26 cellular contexts compared by ENCODE assay signal in the genomic region with DNA sequence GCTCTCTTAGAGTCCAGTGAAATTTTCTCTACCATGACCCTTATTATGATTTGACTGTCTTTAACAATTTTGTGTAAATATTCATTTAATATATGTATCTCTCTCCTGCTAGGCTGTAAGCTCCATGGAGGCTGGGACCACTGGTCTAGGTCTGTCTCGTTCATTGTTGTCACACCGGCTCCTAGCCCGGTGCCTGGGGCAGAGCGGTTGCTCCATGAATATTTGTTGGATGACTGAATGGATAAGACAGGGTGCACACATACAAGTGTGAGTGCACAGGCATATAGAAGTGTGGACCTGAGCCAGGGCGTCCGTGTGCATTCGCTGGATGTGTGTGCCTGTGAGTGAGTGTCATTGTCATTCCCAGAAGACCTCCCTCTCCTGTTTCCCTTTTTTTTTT. TPM values are rescaled to one million over a fixed set of nuclear protein-coding genes. Genes with fewer than 3 reads are reported as not detected.
DNase-seq lines count a peak whose midpoint lies in the region; ATAC-seq and TF ChIP-seq lines count a peak whose summit lies in the region.
"Had no signal": no experiment of that assay in that cellular context is flagged by ENCODE, and none has a peak within 500 bp of the region (broad histone marks: within the 10 kb centered on the region; RNA-seq: fewer than 3 reads in every experiment).

No MANE protein-coding gene starts in this region.

- H4K91ac ChIP-seq in neuronal stem cell (ENCODE audit: low read depth, low read length, poor library complexity), result no peak overlapping the region

- H2AK5ac ChIP-seq in neuronal stem cell (ENCODE audit: low read depth, low read length), result no peak overlapping the region

- no peak overlapping the region for H3K27ac ChIP-seq in Panc1 (ENCODE audit: low read length)
- no peak overlapping the region for H3K27ac ChIP-seq in neuronal stem cell (replicated peaks; ENCODE audit: low read length)
- H3K27ac ChIP-seq in gastrocnemius medialis, result no peak overlapping the region
- H3K27ac ChIP-seq: BLaER1 had no signal

- H3K27me3 ChIP-seq in Panc1 (ENCODE audit: control insufficient read depth, insufficient read depth, low read length) (peaks cover 14% of the 10 kb centered on the region), neuronal stem cell (ENCODE audit: control insufficient read depth in 3 of 3, insufficient read depth in 3 of 3, low read depth in 1 of 3, low read length in 3 of 3) (peaks cover 0 to 76% (median 17%) of the 10 kb centered on the region in 3 experiments), gastrocnemius medialis (peaks cover 0 to 3% (median 0%) of the 10 kb centered on the region in 3 donors)
- H3K27me3 ChIP-seq: BE2C had no signal

- H2BK15ac ChIP-seq in neuronal stem cell (ENCODE audit: low read length), result no peak overlapping the region

- no peak overlapping the region for H2BK12ac ChIP-seq in neuronal stem cell (ENCODE audit: low read length)

- H3K4me3 ChIP-seq in Panc1 (ENCODE audit: low read depth in 2 of 2, low read length in 2 of 2) (no peak overlapping the region), neuronal stem cell (ENCODE audit: low read length in 2 of 2) (no peak overlapping the region), gastrocnemius medialis (no peak overlapping the region)
- H3K4me3 ChIP-seq: BLaER1, GM12878 had no signal

- H3K4me1 ChIP-seq in Panc1 (ENCODE audit: control insufficient read depth, insufficient read depth, low read length) (no peaks in the 10 kb centered on the region), neuronal stem cell (ENCODE audit: control insufficient read depth in 2 of 2, insufficient read depth in 1 of 2, low read depth in 1 of 2, low read length in 2 of 2) (peaks cover 0 to 9% of the 10 kb centered on the region in 2 donors), gastrocnemius medialis (no peaks in the 10 kb centered on the region)
- H3K4me1 ChIP-seq: BE2C, BLaER1 had no signal

- H3K23ac ChIP-seq in neuronal stem cell (ENCODE audit: low read depth, low read length, poor library complexity), result no peak overlapping the region

- ATAC-seq in Panc1, result 0 out of 2 replicates have a peak, but pooled peaks have one; percentile 15
- no peak for ATAC-seq in gastrocnemius medialis
- ATAC-seq: GM12878 had no signal

- intact Hi-C loops in Panc1 (cut with micrococcal nuclease; ENCODE audit: unreplicated experiment), result no loop called here
- intact Hi-C loops in gastrocnemius medialis (cut with DNase I; ENCODE audit: low total_unique reads), result no loop called here

- peak overlapping the region; percentile 70 for H3K4ac ChIP-seq in neuronal stem cell (ENCODE audit: low read length)

- H3K18ac ChIP-seq in neuronal stem cell (ENCODE audit: low read length), result no peak overlapping the region

- no peak for TF ChIP-seq POLR2A in gastrocnemius medialis (IDR thresholded peaks at IDR 0.05)

- H3K4me2 ChIP-seq in neuronal stem cell (ENCODE audit: insufficient read depth, low read length, poor library complexity, severe bottlenecking), result no peak overlapping the region
- H3K4me2 ChIP-seq: BLaER1 had no signal

- no peak overlapping the region for H3K14ac ChIP-seq in neuronal stem cell (ENCODE audit: low read length)

- H3K9me3 ChIP-seq in Panc1 (ENCODE audit: control insufficient read depth, insufficient read depth, low read depth, low read length), result no peaks in the 10 kb centered on the region
- peaks cover 0 to under 1% of the 10 kb centered on the region in 2 donors for H3K9me3 ChIP-seq in neuronal stem cell (replicated peaks in 1 of 2; ENCODE audit: control insufficient read depth in 2 of 2, insufficient read depth in 1 of 2, low read depth in 1 of 2, low read length in 2 of 2)
- H3K9me3 ChIP-seq in gastrocnemius medialis, result no peaks in the 10 kb centered on the region
- H3K9me3 ChIP-seq: BE2C, BLaER1 had no signal

- H3K36me3 ChIP-seq in Panc1 (ENCODE audit: control insufficient read depth, insufficient read depth, low read length), result no peaks in the 10 kb centered on the region
- H3K36me3 ChIP-seq in neuronal stem cell (replicated peaks in 1 of 2; ENCODE audit: control insufficient read depth in 2 of 2, insufficient read depth in 2 of 2, low read length in 2 of 2), result no peaks in the 10 kb centered on the region
- no peaks in the 10 kb centered on the region for H3K36me3 ChIP-seq in gastrocnemius medialis
- H3K36me3 ChIP-seq: BE2C, BLaER1 had no signal

- in situ Hi-C loops in Panc1 (cut with HindIII; ENCODE audit: low pct_unique_long_range_greater_than_20kb, low sequenced_read_pairs), result no loop called here
- in situ Hi-C loops in gastrocnemius medialis (cut with MboI; ENCODE audit: low sequenced_read_pairs in 4 of 4), result no loop called here

- no peak overlapping the region for H2BK5ac ChIP-seq in neuronal stem cell (ENCODE audit: low read length)

- H4K8ac ChIP-seq in neuronal stem cell (ENCODE audit: low read depth, low read length), result no peak overlapping the region

- DNase-seq in HEK293T (ENCODE audit: extremely low spot score) (no peak), Panc1 (ENCODE audit: low read depth, low spot score) (no peak), neuronal stem cell (ENCODE audit: low spot score) (no peak), NCI-H2196 (lab: John Stamatoyannopoulos, UW; ENCODE audit: unreplicated experiment) (no peak), gastrocnemius medialis (no peak), NCI-H748 (lab: John Stamatoyannopoulos, UW; ENCODE audit: unreplicated experiment) (no peak)
- DNase-seq: 8988T; ACHN; BE2C; C1 segment of cervical spinal cord; CD4-positive, alpha-beta memory T cell; CD4-positive, CD25-positive, alpha-beta regulatory T cell; CD8-positive, alpha-beta memory T cell; COR-L47; DMS 273 treated with DMSO at 0.1 percent for 48 hours; DMS153; DMS53; DMS79; DND-41; EL; GDM1 had no signal

- TF ChIP-seq CTCF in Panc1 (IDR thresholded peaks at IDR 0.05), result no peak
- no peak for TF ChIP-seq CTCF in gastrocnemius medialis (IDR thresholded peaks at IDR 0.05 in 4 of 5, conservative IDR thresholded peaks at IDR 0.05 in 1 of 5)

- no peak overlapping the region for H3K9ac ChIP-seq in neuronal stem cell (ENCODE audit: low read depth, low read length, poor library complexity)
- H3K9ac ChIP-seq: BLaER1 had no signal

- POLR2A ChIA-PET in HEK293T (lab: Yijun Ruan, JAX) (interaction anchor here (1.1 to 1.4 kb wide), 2 partner anchors 10 to 16 kb away, joined by 3 to 4 read pairs; no protein-coding TSS in a partner anchor), Panc1 (lab: Charles Lee) (no interaction called here)

- H2BK120ac ChIP-seq in neuronal stem cell (ENCODE audit: low read depth, low read length), result no peak overlapping the region

- no CpG with 5 or more reads among the region's 7 CpGs for WGBS in neuronal stem cell (ENCODE audit: extremely low coverage in 2 of 2, insufficient read length in 2 of 2, insufficient replicate concordance in 1 of 2), 2 donors

- H3K79me1 ChIP-seq in neuronal stem cell (ENCODE audit: low read depth, low read length), result no peaks in the 10 kb centered on the region

- CTCF ChIA-PET in HEK293T (lab: Yijun Ruan, JAX), result interaction anchor here (0.6 kb wide), 1 partner anchor 180 kb away, joined by 5 read pairs; no protein-coding TSS in a partner anchor
- CTCF ChIA-PET in Panc1 (lab: Charles Lee), result no interaction called here

- no TSS peak for BruUV-seq in Panc1 (replicated peaks; lab: Mats Ljungman, UMichigan)

- no peak overlapping the region for H2AFZ ChIP-seq in neuronal stem cell (ENCODE audit: low read length)

TF ChIP-seq in HEK293T, 16 proteins besides CTCF, POLR2A, EP300 and RAD21:
- TF ChIP-seq, protein P1, sequence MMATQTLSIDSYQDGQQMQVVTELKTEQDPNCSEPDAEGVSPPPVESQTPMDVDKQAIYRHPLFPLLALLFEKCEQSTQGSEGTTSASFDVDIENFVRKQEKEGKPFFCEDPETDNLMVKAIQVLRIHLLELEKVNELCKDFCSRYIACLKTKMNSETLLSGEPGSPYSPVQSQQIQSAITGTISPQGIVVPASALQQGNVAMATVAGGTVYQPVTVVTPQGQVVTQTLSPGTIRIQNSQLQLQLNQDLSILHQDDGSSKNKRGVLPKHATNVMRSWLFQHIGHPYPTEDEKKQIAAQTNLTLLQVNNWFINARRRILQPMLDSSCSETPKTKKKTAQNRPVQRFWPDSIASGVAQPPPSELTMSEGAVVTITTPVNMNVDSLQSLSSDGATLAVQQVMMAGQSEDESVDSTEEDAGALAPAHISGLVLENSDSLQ (IDR thresholded peaks at IDR 0.05), result no peak
- TF ChIP-seq ZNF384 (IDR thresholded peaks at IDR 0.05) (0 out of 2 replicates have a peak, but pooled peaks have one; percentile 47), FOXK2 (IDR thresholded peaks at IDR 0.05) (no peak), TARDBP (IDR thresholded peaks at IDR 0.05) (no peak), CTBP1 (IDR thresholded peaks at IDR 0.05; ENCODE audit: borderline replicate concordance) (no peak), HDGF (IDR thresholded peaks at IDR 0.05; ENCODE audit: borderline replicate concordance) (no peak)

RNA-seq across cellular contexts. Expression of a gene that starts 20.9 kb away (rescaled TPM):
- 0.15 TPM for total RNA-seq in Panc1 (2021; ENCODE audit: unreplicated experiment)
- 0.15 TPM for polyA plus RNA-seq in Panc1 (2012; ENCODE audit: insufficient read length)
- not detected for polyA plus RNA-seq in neuronal stem cell (2013, experiment 1 of 2)
- not detected for polyA plus RNA-seq in neuronal stem cell (2013, experiment 2 of 2)
- 10 to 100 TPM; 10.7 to 25.9 (median 13.0) TPM for total RNA-seq in gastrocnemius medialis
- total RNA-seq: A673; CD4-positive, alpha-beta memory T cell; CD4-positive, CD25-positive, alpha-beta regulatory T cell; CD8-positive, alpha-beta memory T cell; GM12878 had no signal
- polyA plus RNA-seq: AG04450; CD14-positive monocyte; CD4-positive, alpha-beta memory T cell; CD4-positive, CD25-positive, alpha-beta regulatory T cell; CD8-positive, alpha-beta memory T cell; GM12878 had no signal

Comparison
In these comparisons a context has a peak if more than half of its experiments do, and no peak if none do; other contexts are left out.
1. RNA of a gene that starts 20.9 kb away (total RNA-seq): 10.7 to 25.9 TPM in gastrocnemius medialis; 0.15 TPM in Panc1 (single experiment); every median in the first group is over 10 times any median in the second.